9 cellular contexts compared by ENCODE assay signal in genomic region chr1:15158506-15159165, GRCh38. TPM values are rescaled to one million over a fixed set of nuclear protein-coding genes. Genes with fewer than 3 reads are reported as not detected.
DNase-seq lines count a peak whose midpoint lies in the region; ATAC-seq and TF ChIP-seq lines count a peak whose summit lies in the region.
"Had no signal": no experiment of that assay in that cellular context is flagged by ENCODE, and none has a peak within 500 bp of the region (broad histone marks: within the 10 kb centered on the region; RNA-seq: fewer than 3 reads in every experiment).

No MANE protein-coding gene starts in this region.

- in situ Hi-C loops in transverse colon (cut with MboI; ENCODE audit: low pct_ligation_motif_present in 1 of 4, low pct_unique_long_range_greater_than_20kb in 1 of 4, low sequenced_read_pairs in 3 of 4): loop anchor here in 2 of 4 donors (10.0 kb wide), 1 partner anchor 116 kb away; no protein-coding TSS in a partner anchor

- no peak overlapping the region for H3K9ac ChIP-seq in adipocyte (ENCODE audit: low read length)

- peaks cover 5% of the 10 kb centered on the region for H3K4me1 ChIP-seq in adipocyte (ENCODE audit: control insufficient read depth, insufficient read depth, low read length)
- peaks cover 7 to 68% (median 40%) of the 10 kb centered on the region in 4 donors for H3K4me1 ChIP-seq in transverse colon

- WGBS in transverse colon (ENCODE audit: low coverage in 1 of 2), 2 donors: 63 to 68% methylated on average over 6 to 13 of the region's 13 CpGs

- TF ChIP-seq CTCF in transverse colon (IDR thresholded peaks at IDR 0.05): no peak

- no peaks in the 10 kb centered on the region for H3K9me3 ChIP-seq in adipocyte (ENCODE audit: control insufficient read depth, low read length)
- H3K9me3 ChIP-seq in transverse colon: no peaks in the 10 kb centered on the region

- H3K27ac ChIP-seq in transverse colon: peak overlapping the region; percentile 66 to 97 (median 92)

- TF ChIP-seq EP300 in transverse colon (IDR thresholded peaks at IDR 0.05; ENCODE audit: low read depth): no peak

- no peaks in the 10 kb centered on the region for H3K36me3 ChIP-seq in adipocyte (ENCODE audit: control insufficient read depth, insufficient read depth, low read length, severe bottlenecking)
- H3K36me3 ChIP-seq in transverse colon: no peaks in the 10 kb centered on the region

- no peak for TF ChIP-seq POLR2A in transverse colon (IDR thresholded peaks at IDR 0.05)

- intact Hi-C loops in transverse colon (cut with DNase I; ENCODE audit: low total_unique reads): no loop called here

- H3K4me3 ChIP-seq in adipocyte (ENCODE audit: low read length): no peak overlapping the region
- H3K4me3 ChIP-seq in transverse colon: no peak overlapping the region

- ATAC-seq in HG03045 (IDR thresholded peaks at IDR 0.05; ENCODE audit: unreplicated experiment) (no peak), GM19328 (IDR thresholded peaks at IDR 0.05; ENCODE audit: unreplicated experiment) (no peak)

- peaks cover 4% of the 10 kb centered on the region for H3K27me3 ChIP-seq in adipocyte (replicated peaks; ENCODE audit: control insufficient read depth, insufficient read depth, low read length)
- no peaks in the 10 kb centered on the region for H3K27me3 ChIP-seq in transverse colon

- peak; percentile 56 for DNase-seq in HS-5 (ENCODE audit: low read depth)
- DNase-seq in adipocyte (ENCODE audit: low read depth): peak; percentile 43
- DNase-seq in iris pigment epithelial cell (ENCODE audit: low read depth): peak; percentile 96
- DNase-seq in transverse colon: no peak
- no peak for DNase-seq in NCI-H1694 treated with DMSO at 0.1 percent for 48 hours (lab: John Stamatoyannopoulos, UW)
- DNase-seq: GF-D8, head of caudate nucleus had no signal

RNA-seq across cellular contexts. Expression of gene TMEM51, which starts 5.1 kb away (rescaled TPM):
- 10 to 100 TPM; 17.7 to 32.9 (median 22.9) TPM for total RNA-seq in transverse colon

Comparison
In these comparisons a context has a peak if more than half of its experiments do, and no peak if none do; other contexts are left out.
1. DNase-seq: peak in HS-5 (single experiment), adipocyte (single experiment) and iris pigment epithelial cell (single experiment); none in transverse colon (single experiment) and NCI-H1694 treated with DMSO at 0.1 percent for 48 hours (single experiment).